25 cellular contexts compared by ENCODE assay signal in genomic region chr10:43825984-43826383, GRCh38.
DNase-seq lines count a peak whose midpoint lies in the region; ATAC-seq and TF ChIP-seq lines count a peak whose summit lies in the region.
"Had no signal": no experiment of that assay in that cellular context is flagged by ENCODE, and none has a peak within 500 bp of the region (broad histone marks: within the 10 kb centered on the region; RNA-seq: fewer than 3 reads in every experiment).

No MANE protein-coding gene starts in this region.

- H4K91ac ChIP-seq in trophoblast cell (ENCODE audit: low read depth, low read length): peak overlapping the region; percentile 26

- H4K12ac ChIP-seq in trophoblast cell (ENCODE audit: low read depth, low read length): no peak overlapping the region

- H3K9me3 ChIP-seq in left ventricle myocardium inferior (replicated peaks) (peaks cover 16% of the 10 kb centered on the region), esophagus muscularis mucosa (no peaks in the 10 kb centered on the region), trophoblast cell (ENCODE audit: insufficient read depth, low read depth, low read length) (no peaks in the 10 kb centered on the region), upper lobe of right lung (no peaks in the 10 kb centered on the region)
- H3K9me3 ChIP-seq: A549 had no signal

- ATAC-seq in upper lobe of right lung (no peak), GM18909 (IDR thresholded peaks at IDR 0.05; ENCODE audit: poor library complexity, unreplicated experiment) (no peak)
- ATAC-seq: A549, HCT116 had no signal

- peaks cover 3% of the 10 kb centered on the region for H3K79me1 ChIP-seq in trophoblast cell (ENCODE audit: low read length)

- DNase-seq in left ventricle myocardium inferior (no peak), cardiac septum (ENCODE audit: low spot score) (no peak), esophagus muscularis mucosa (ENCODE audit: extremely low spot score) (no peak), trophoblast cell (no peak), upper lobe of right lung (no peak), C1 segment of cervical spinal cord (lab: John Stamatoyannopoulos, UW) (no peak), DMS79 treated with DMSO at 0.1 percent for 48 hours (lab: John Stamatoyannopoulos, UW) (no peak)
- DNase-seq: AML-193; CD4-positive, alpha-beta memory T cell; COR-L47; DMS53; MM.1S; NCI-H2029; NCI-H446 treated with DMSO at 0.1 percent for 48 hours; NCI-H526; NCI-H82; PC-9; RPMI8226; SHP77 treated with DMSO at 0.1 percent for 48 hours had no signal

- no peak for TF ChIP-seq EP300 in esophagus muscularis mucosa (IDR thresholded peaks at IDR 0.05)

- no peak overlapping the region for H2BK12ac ChIP-seq in trophoblast cell (ENCODE audit: low read length)

- no peak overlapping the region for H2AFZ ChIP-seq in trophoblast cell (ENCODE audit: insufficient read depth, low read length, poor library complexity)
- H2AFZ ChIP-seq: PC-9 had no signal

- H3K4me3 ChIP-seq in left ventricle myocardium inferior (no peak overlapping the region), esophagus muscularis mucosa (no peak overlapping the region), trophoblast cell (ENCODE audit: low read depth, low read length) (no peak overlapping the region), upper lobe of right lung (no peak overlapping the region)
- H3K4me3 ChIP-seq: A549; BLaER1 treated with 17β-estradiol and CSF1 and Interleukin-3, amounts not matched to agents 10 nM and 100 nM; PC-9 had no signal

- no peak for TF ChIP-seq CTCF in left ventricle myocardium inferior (IDR thresholded peaks at IDR 0.05; ENCODE audit: borderline replicate concordance)
- TF ChIP-seq CTCF in esophagus muscularis mucosa (IDR thresholded peaks at IDR 0.05): no peak
- no peak for TF ChIP-seq CTCF in upper lobe of right lung (IDR thresholded peaks at IDR 0.05)

- no peak overlapping the region for H3K9ac ChIP-seq in trophoblast cell (ENCODE audit: low read length)
- H3K9ac ChIP-seq: BLaER1 treated with 17β-estradiol and CSF1 and Interleukin-3, amounts not matched to agents 10 nM and 100 nM; KMS-11 had no signal

- intact Hi-C loops in left ventricle myocardium inferior (cut with micrococcal nuclease): no loop called here
- intact Hi-C loops in cardiac septum (cut with DNase I): loop anchor here (10.0 kb wide), 1 partner anchor 469 kb away; no protein-coding TSS in a partner anchor
- intact Hi-C loops in esophagus muscularis mucosa (cut with DNase I): no loop called here
- intact Hi-C loops in upper lobe of right lung (cut with DNase I): no loop called here

- peaks cover 2% of the 10 kb centered on the region for H3K79me2 ChIP-seq in trophoblast cell (ENCODE audit: control insufficient read depth, insufficient read depth, low read length, poor library complexity)

- no peak overlapping the region for H4K8ac ChIP-seq in trophoblast cell (ENCODE audit: low read depth, low read length)

- no peak overlapping the region for H3K14ac ChIP-seq in trophoblast cell (ENCODE audit: low read length)

- no peak overlapping the region for H3K18ac ChIP-seq in trophoblast cell (ENCODE audit: low read length)

- H2AK5ac ChIP-seq in trophoblast cell (ENCODE audit: low read length): no peak overlapping the region

- no peak overlapping the region for H2BK5ac ChIP-seq in trophoblast cell (ENCODE audit: low read depth, low read length, poor library complexity)

- H3K27ac ChIP-seq in left ventricle myocardium inferior (replicated peaks) (peak overlapping the region; percentile 91), esophagus muscularis mucosa (replicated peaks in 1 of 4) (peak overlapping the region; percentile 55 to 72 (median 58)), trophoblast cell (ENCODE audit: low read depth, low read length) (no peak overlapping the region), upper lobe of right lung (peak overlapping the region; percentile 63)
- H3K27ac ChIP-seq: A549; BLaER1 treated with 17β-estradiol and CSF1 and Interleukin-3, amounts not matched to agents 10 nM and 100 nM; HL-60; KMS-11; PC-9 had no signal

- no peaks in the 10 kb centered on the region for H3K36me3 ChIP-seq in left ventricle myocardium inferior
- no peaks in the 10 kb centered on the region for H3K36me3 ChIP-seq in esophagus muscularis mucosa
- H3K36me3 ChIP-seq in trophoblast cell (ENCODE audit: control insufficient read depth in 1 of 2, insufficient read depth in 2 of 2, low read length in 2 of 2): no peaks in the 10 kb centered on the region
- no peaks in the 10 kb centered on the region for H3K36me3 ChIP-seq in upper lobe of right lung
- H3K36me3 ChIP-seq: BLaER1 treated with 17β-estradiol and CSF1 and Interleukin-3, amounts not matched to agents 10 nM and 100 nM had no signal

- no peak overlapping the region for H3K4ac ChIP-seq in trophoblast cell (ENCODE audit: low read depth, low read length)

- no peak overlapping the region for H3K23ac ChIP-seq in trophoblast cell (ENCODE audit: low read length)

- TF ChIP-seq POLR2A in esophagus muscularis mucosa (IDR thresholded peaks at IDR 0.05; ENCODE audit: low read depth): no peak

- 94% methylated on average over 22 of the region's 22 CpGs for WGBS in esophagus muscularis mucosa
- WGBS in trophoblast cell (ENCODE audit: extremely low coverage, insufficient coverage, insufficient read length): no CpG with 5 or more reads among the region's 22 CpGs

- peaks cover 48% of the 10 kb centered on the region for H3K4me1 ChIP-seq in left ventricle myocardium inferior
- peaks cover 18 to 32% (median 27%) of the 10 kb centered on the region in 4 donors for H3K4me1 ChIP-seq in esophagus muscularis mucosa
- no peaks in the 10 kb centered on the region for H3K4me1 ChIP-seq in trophoblast cell (ENCODE audit: control insufficient read depth in 1 of 2, insufficient read depth in 2 of 2, low read length in 2 of 2)
- no peaks in the 10 kb centered on the region for H3K4me1 ChIP-seq in upper lobe of right lung
- H3K4me1 ChIP-seq: A549 had no signal

- no peak overlapping the region for H3K4me2 ChIP-seq in trophoblast cell (ENCODE audit: low read length)
- H3K4me2 ChIP-seq: A549; BLaER1 treated with 17β-estradiol and CSF1 and Interleukin-3, amounts not matched to agents 10 nM and 100 nM; KMS-11; PC-9 had no signal

- H3K27me3 ChIP-seq in left ventricle myocardium inferior (ENCODE audit: low read depth): no peaks in the 10 kb centered on the region
- no peaks in the 10 kb centered on the region for H3K27me3 ChIP-seq in esophagus muscularis mucosa
- H3K27me3 ChIP-seq in trophoblast cell (ENCODE audit: insufficient read depth, low read length): no peaks in the 10 kb centered on the region
- no peaks in the 10 kb centered on the region for H3K27me3 ChIP-seq in upper lobe of right lung
- H3K27me3 ChIP-seq: BLaER1 treated with 17β-estradiol and CSF1 and Interleukin-3, amounts not matched to agents 10 nM and 100 nM had no signal

- no peak overlapping the region for H2BK120ac ChIP-seq in trophoblast cell (ENCODE audit: insufficient read depth, low read length, poor library complexity)
